ENCODE assay signal across 31 cellular contexts in the genomic region with DNA sequence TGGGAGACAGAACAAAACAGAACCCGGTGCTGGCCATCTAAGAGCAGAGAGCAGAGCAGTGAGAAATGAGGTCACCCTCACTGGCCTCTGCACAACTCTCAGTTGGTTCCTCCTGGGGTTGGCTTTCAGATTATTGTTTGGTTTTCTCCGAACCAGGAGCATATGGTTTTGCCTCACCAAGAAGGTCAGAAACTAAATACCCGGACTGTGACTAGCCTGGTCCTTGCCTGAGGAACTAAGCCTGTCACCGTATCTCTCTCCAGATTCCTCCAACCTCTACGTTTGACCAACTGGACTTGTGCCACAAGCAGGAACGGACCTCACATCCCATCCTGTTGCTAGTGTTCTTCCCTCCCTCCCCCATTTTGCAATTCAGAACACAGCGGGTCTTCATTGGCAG.
"Had no signal": no experiment of that assay in that cellular context is flagged by ENCODE, and none has a peak within 500 bp of the region (broad histone marks: within the 10 kb centered on the region; RNA-seq: fewer than 3 reads in every experiment).

No MANE protein-coding gene starts in this region.

- H3K9me3 ChIP-seq: lower lobe of right lung, neutrophil, ovary, suprapubic skin, thoracic aorta, tibial artery, uterus had no signal

- FAIRE-seq: keratinocyte had no signal

- H3K27ac ChIP-seq: lower lobe of right lung, neural progenitor cell, neutrophil, ovary, skin epidermis, suprapubic skin, thoracic aorta, tibial artery, uterus had no signal

- H3K9ac ChIP-seq: neural progenitor cell had no signal

- H3K4me2 ChIP-seq: neural progenitor cell had no signal

- H3K27me3 ChIP-seq: neural progenitor cell, neutrophil, ovary, suprapubic skin, tibial artery, uterus had no signal

- H3K27me3 Mint-ChIP-seq: naive B cell had no signal

- H3K4me1 ChIP-seq: lower lobe of right lung, suprapubic skin, tibial artery, uterus had no signal

- H3K36me3 ChIP-seq: lower lobe of right lung, neural progenitor cell, neutrophil, ovary, suprapubic skin, thoracic aorta, tibial artery, uterus had no signal

- H2AFZ ChIP-seq: neural progenitor cell had no signal

- H3K36me3 Mint-ChIP-seq: mesothelial cell of epicardium, naive B cell, natural killer cell, neural progenitor cell had no signal

- H3K9me3 Mint-ChIP-seq: mesothelial cell of epicardium; natural killer cell; nephron progenitor cell; neural progenitor cell; stimulated activated naive CD8-positive, alpha-beta T cell treated with anti-CD3 and anti-CD28 coated beads, Interleukin-15, Interleukin-2, amounts not matched to agents 100 ng/mL and 50 ng/mL, for 24 hours had no signal

- H3K4me3 ChIP-seq: lower lobe of right lung, neural progenitor cell, ovary, skin epidermis, suprapubic skin, thoracic aorta, tibial artery, uterus had no signal

- ATAC-seq: left cardiac atrium, left lobe of liver, lower lobe of right lung, natural killer cell, right cardiac atrium, sciatic nerve had no signal

- DNase-seq: hippocampal formation; kidney glomerular epithelial cell; left cardiac atrium; lower lobe of right lung; mammary epithelial cell; mesendoderm; naive B cell; natural killer cell; nephron progenitor cell; occipital lobe; ovary; retina; right cardiac atrium; stimulated activated CD4-positive, alpha-beta T cell treated with anti-CD3 and anti-CD28 coated beads, Interleukin-12 subunit alpha, Interleukin-12 subunit beta, amount 100 ng/mL, for 4 hours; stimulated activated CD4-positive, alpha-beta T cell treated with anti-CD3 and anti-CD28 coated beads, Interleukin-15, amount 100 ng/mL, for 24 hours; stimulated activated CD4-positive, alpha-beta T cell treated with anti-CD3 and anti-CD28 coated beads, Interleukin-2, amount 100 ng/mL, for 24 hours; stimulated activated CD4-positive, alpha-beta T cell treated with anti-CD3 and anti-CD28 coated beads, Interleukin-4, amount 100 ng/mL, for 1 hour; tibial artery; trophoblast cell; uterus had no signal

- H3K27ac Mint-ChIP-seq: mesothelial cell of epicardium; natural killer cell; neural progenitor cell; progenitor cell of endocrine pancreas; stimulated activated naive CD8-positive, alpha-beta T cell treated with anti-CD3 and anti-CD28 coated beads, Interleukin-15, Interleukin-2, amounts not matched to agents 100 ng/mL and 50 ng/mL, for 24 hours had no signal

- H3K4me3 Mint-ChIP-seq: mesothelial cell of epicardium; naive B cell; natural killer cell; nephron progenitor cell; neural progenitor cell; stimulated activated naive CD8-positive, alpha-beta T cell treated with anti-CD3 and anti-CD28 coated beads, Interleukin-15, Interleukin-2, amounts not matched to agents 100 ng/mL and 50 ng/mL, for 24 hours had no signal
